ENCODE assay signal across 7 cellular contexts in the genomic region with DNA sequence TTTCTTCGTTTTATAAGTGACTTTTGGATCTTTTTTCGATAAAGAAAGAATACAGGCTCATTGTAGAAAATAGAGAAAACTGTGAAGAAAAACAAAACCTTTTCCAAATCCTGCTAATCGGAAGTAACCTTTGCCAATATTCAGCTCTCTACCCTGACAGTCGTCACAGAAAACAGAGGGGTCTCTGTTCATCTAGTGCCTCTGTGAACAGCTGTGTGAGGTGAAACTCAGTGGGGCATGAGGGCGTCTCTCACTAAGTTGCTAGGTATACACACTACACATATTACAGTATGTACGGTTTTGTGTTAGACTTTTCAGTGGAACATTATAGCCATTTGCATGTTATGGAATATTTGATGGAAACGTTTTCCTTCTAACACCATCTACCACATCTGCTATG.
"Had no signal": no experiment of that assay in that cellular context is flagged by ENCODE, and none has a peak within 500 bp of the region (broad histone marks: within the 10 kb centered on the region; RNA-seq: fewer than 3 reads in every experiment).

No MANE protein-coding gene starts in this region.

- H3K27ac ChIP-seq: HL-60, KMS-11 had no signal

- DNase-seq: IMR-90, KBM-7, KG1 had no signal

- ATAC-seq: HepG2, K562 had no signal

- H3K4me3 ChIP-seq: K562 had no signal

- H3K4me2 ChIP-seq: KMS-11 had no signal
